ENCODE assay signal across 10 cellular contexts in the genomic region with DNA sequence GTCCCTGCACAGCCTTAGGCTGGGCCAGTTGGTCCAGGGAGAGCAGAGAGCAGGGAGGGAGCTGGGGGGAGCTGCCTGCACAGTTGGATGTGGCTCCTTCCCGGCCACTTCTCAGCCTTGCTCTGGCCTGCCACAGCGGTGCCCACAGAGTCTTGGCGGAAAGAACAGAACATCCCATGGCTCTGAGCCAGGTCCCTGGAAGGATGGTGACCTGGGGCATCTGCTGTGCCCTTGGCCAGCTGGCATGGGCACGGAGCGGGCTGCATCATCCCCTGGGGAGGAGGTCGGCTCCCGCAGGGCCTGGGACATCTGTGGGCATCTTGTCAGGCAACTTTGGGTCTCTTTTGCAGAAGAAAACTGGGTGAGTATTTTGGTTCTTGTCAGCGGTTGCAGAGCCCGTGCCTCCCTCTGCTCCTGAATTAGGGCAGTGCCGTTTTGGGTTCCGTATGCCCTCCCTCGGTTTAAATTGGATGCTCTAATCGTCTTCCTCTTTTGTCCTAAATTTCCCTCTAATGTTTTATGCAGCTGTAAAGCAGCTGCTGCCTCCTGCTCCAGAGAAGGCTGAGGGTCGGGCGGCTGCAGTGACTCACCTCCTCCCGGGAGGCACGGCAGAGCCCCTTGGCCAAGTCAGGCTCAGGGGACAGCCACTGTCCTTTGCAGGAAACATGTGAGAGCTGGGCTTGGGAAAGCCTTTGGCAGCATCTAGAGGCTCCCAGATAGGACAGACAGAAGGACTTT. TPM values are rescaled to one million over a fixed set of nuclear protein-coding genes. Genes with fewer than 3 reads are reported as not detected.
DNase-seq lines count a peak whose midpoint lies in the region; FAIRE-seq and TF ChIP-seq lines count a peak whose summit lies in the region.
"Had no signal": no experiment of that assay in that cellular context is flagged by ENCODE, and none has a peak within 500 bp of the region (broad histone marks: within the 10 kb centered on the region; RNA-seq: fewer than 3 reads in every experiment).

No MANE protein-coding gene starts in this region.

- H3K4me1 ChIP-seq in adrenal gland (replicated peaks in 1 of 2) (peaks cover 20 to 24% of the 10 kb centered on the region in 2 donors), kidney (ENCODE audit: control insufficient read depth in 1 of 2, insufficient read depth in 1 of 2, low read depth in 1 of 2, low read length in 2 of 2) (peaks cover 0 to 19% of the 10 kb centered on the region in 2 donors), OCI-LY7 (ENCODE audit: insufficient read depth, low read length, poor library complexity, severe bottlenecking) (peaks cover 42% of the 10 kb centered on the region)
- H3K4me1 ChIP-seq in effector memory CD4-positive, alpha-beta T cell (ENCODE audit: control insufficient read depth, insufficient read depth, low read length, poor library complexity, severe bottlenecking): peaks cover 37% of the 10 kb centered on the region

- H3K9me2 ChIP-seq in OCI-LY7 (ENCODE audit: insufficient read depth, low read length): no peaks in the 10 kb centered on the region

- no peak overlapping the region for H3K4me2 ChIP-seq in OCI-LY7 (ENCODE audit: low read length)

- no peaks in the 10 kb centered on the region for H3K36me3 ChIP-seq in adrenal gland (replicated peaks in 1 of 2)
- no peaks in the 10 kb centered on the region for H3K36me3 ChIP-seq in kidney (ENCODE audit: control insufficient read depth in 1 of 2, insufficient read depth in 2 of 2, low read length in 2 of 2)
- H3K36me3 ChIP-seq in OCI-LY7 (ENCODE audit: insufficient read depth, low read length): no peaks in the 10 kb centered on the region
- H3K36me3 ChIP-seq in effector memory CD4-positive, alpha-beta T cell (ENCODE audit: control insufficient read depth, insufficient read depth, low read length): no peaks in the 10 kb centered on the region

- POLR2A ChIA-PET in OCI-LY7 (lab: Charles Lee): no interaction called here

- TF ChIP-seq CTCF in AG10803 (conservative IDR thresholded peaks at IDR 0.05; ENCODE audit: low read length) (no peak), HFFc6 (IDR thresholded peaks at IDR 0.05) (no peak), adrenal gland (IDR thresholded peaks at IDR 0.05) (no peak), kidney (IDR thresholded peaks at IDR 0.05; ENCODE audit: borderline replicate concordance, extremely low read depth, insufficient read depth) (no peak), OCI-LY7 (conservative IDR thresholded peaks at IDR 0.05; ENCODE audit: low read length) (no peak)

- H3K9me3 ChIP-seq in adrenal gland (replicated peaks in 1 of 3): no peaks in the 10 kb centered on the region
- no peaks in the 10 kb centered on the region for H3K9me3 ChIP-seq in kidney (ENCODE audit: control insufficient read depth in 1 of 2, low read length in 2 of 2)
- no peaks in the 10 kb centered on the region for H3K9me3 ChIP-seq in OCI-LY7 (ENCODE audit: low read length)
- H3K9me3 ChIP-seq in effector memory CD4-positive, alpha-beta T cell (ENCODE audit: control insufficient read depth, low read length): no peaks in the 10 kb centered on the region

- no peaks in the 10 kb centered on the region for H3K9me3 Mint-ChIP-seq in HFFc6

- no peaks in the 10 kb centered on the region for H4K20me1 ChIP-seq in OCI-LY7 (ENCODE audit: insufficient read depth, low read length)

- H3K9ac ChIP-seq in kidney (ENCODE audit: low read length in 2 of 2): no peak overlapping the region

- no peak for FAIRE-seq in kidney (lab: Jason Lieb, UNC)
- FAIRE-seq: D721Med had no signal

- no TSS peak for BruUV-seq in OCI-LY7 (replicated peaks; lab: Mats Ljungman, UMichigan)

- H3K4me1 Mint-ChIP-seq in HFFc6 (ENCODE audit: low read depth): peaks cover 23% of the 10 kb centered on the region

- H2AFZ ChIP-seq in OCI-LY7 (ENCODE audit: low read length): no peak overlapping the region

- no peaks in the 10 kb centered on the region for H3K36me3 Mint-ChIP-seq in HFFc6 (ENCODE audit: low read depth)

- H3K27me3 ChIP-seq in adrenal gland: no peaks in the 10 kb centered on the region
- H3K27me3 ChIP-seq in effector memory CD4-positive, alpha-beta T cell (replicated peaks; ENCODE audit: control insufficient read depth, insufficient read depth, low read length, poor library complexity, severe bottlenecking): no peaks in the 10 kb centered on the region

- H3K79me2 ChIP-seq in OCI-LY7 (ENCODE audit: insufficient read depth, low read depth, low read length): no peaks in the 10 kb centered on the region

- CTCF ChIA-PET in OCI-LY7 (lab: Charles Lee; ENCODE audit: unreplicated experiment): no interaction called here

- no peak overlapping the region for H3K27ac Mint-ChIP-seq in HFFc6

- intact Hi-C loops in adrenal gland (cut with DNase I) (no loop called here), kidney (cut with DNase I) (no loop called here), OCI-LY7 (cut with micrococcal nuclease; ENCODE audit: unreplicated experiment) (no loop called here)

- WGBS in adrenal gland, 4 donors: 14 to 34% (median 22%) methylated on average over 12 to 17 of the region's 17 CpGs

- peak overlapping the region; percentile 31 for H3K4me3 Mint-ChIP-seq in HFFc6

- DNase-seq in AG10803 (ENCODE audit: low read depth) (peak; percentile 34), HFFc6 (no peak), adrenal gland (peak in 6 of 7 donors; percentile 58 to 76 (median 62)), kidney (peak; percentile 92), OCI-LY7 (ENCODE audit: low spot score) (no peak), RKO (ENCODE audit: low spot score) (no peak)
- no peak for DNase-seq in stimulated activated CD4-positive, alpha-beta T cell treated with anti-CD3 and anti-CD28 coated beads, Interleukin-12 subunit alpha, Interleukin-12 subunit beta, amount 100 ng/mL, for 4 hours
- DNase-seq in effector memory CD4-positive, alpha-beta T cell: no peak
- DNase-seq: NCI-H1092 had no signal

- H3K4me3 ChIP-seq in AG10803 (ENCODE audit: low read length) (no peak overlapping the region), adrenal gland (no peak overlapping the region), kidney (ENCODE audit: low read length in 2 of 2) (no peak overlapping the region), OCI-LY7 (ENCODE audit: low read depth, low read length, poor library complexity, severe bottlenecking) (no peak overlapping the region)
- no peak overlapping the region for H3K4me3 ChIP-seq in effector memory CD4-positive, alpha-beta T cell (ENCODE audit: insufficient read depth, low read depth, low read length, poor library complexity, severe bottlenecking)

- H3K27me3 Mint-ChIP-seq in HFFc6 (ENCODE audit: insufficient read depth): peaks cover 5% of the 10 kb centered on the region

- TF ChIP-seq POLR2A in adrenal gland (IDR thresholded peaks at IDR 0.05): no peak

- peak overlapping the region in 2 of 5 donors; percentile 21 to 63 for H3K27ac ChIP-seq in adrenal gland
- no peak overlapping the region for H3K27ac ChIP-seq in kidney (ENCODE audit: low read depth in 2 of 2, low read length in 2 of 2)
- H3K27ac ChIP-seq in OCI-LY7 (ENCODE audit: low read depth, low read length, poor library complexity, severe bottlenecking): no peak overlapping the region
- no peak overlapping the region for H3K27ac ChIP-seq in effector memory CD4-positive, alpha-beta T cell (ENCODE audit: insufficient read depth, low read length, poor library complexity, severe bottlenecking)

RNA-seq across cellular contexts. Expression of a gene that starts 10.5 kb away (rescaled TPM):
- 10 to 100 TPM; 38.2 to 46.7 (median 40.2) TPM for total RNA-seq in HFFc6 (2021; fragmentation: NEBNext Ultra II Directional; extraction: Animal tissue kit (Norgen Biotek cat#: 25700))
- total RNA-seq in adrenal gland (10 to 100 TPM; 27.2 to 61.0 (median 38.6) TPM), kidney (30.9 TPM), OCI-LY7 (2022) (0.63 and 0.72 TPM in 2 replicates)
- polyA plus RNA-seq in adrenal gland (10 to 100 TPM in 1 of 3 donors, 1 to 10 TPM in 2; 5.7 to 11.3 (median 7.1) TPM), kidney (ENCODE audit: insufficient read depth, low read depth, low replicate concordance) (7.1 TPM)
- 0.21 and 0.38 TPM in 2 replicates for total RNA-seq in OCI-LY7 (2014; rRNA removed; shearing (Covaris generic))

RNA-seq across cellular contexts. Expression of a gene that starts 13.1 kb away (rescaled TPM):
- total RNA-seq in HFFc6 (2021; fragmentation: NEBNext Ultra II Directional; extraction: Animal tissue kit (Norgen Biotek cat#: 25700)): 10 to 100 TPM; 31.6 to 45.4 (median 35.7) TPM
- total RNA-seq in adrenal gland (10 to 100 TPM; 19.7 to 47.2 (median 35.9) TPM), kidney (33.1 TPM), OCI-LY7 (2022) (50.5 and 53.8 TPM in 2 replicates)
- polyA plus RNA-seq in adrenal gland (10 to 100 TPM in 2 of 3 donors, 1 to 10 TPM in 1; 5.2 to 12.4 (median 10.6) TPM), kidney (ENCODE audit: insufficient read depth, low read depth, low replicate concordance) (22.2 TPM)
- total RNA-seq in OCI-LY7 (2014; rRNA removed; shearing (Covaris generic)): 38.4 and 51.0 TPM in 2 replicates

Comparison
In these comparisons a context has a peak if more than half of its experiments do, and no peak if none do; other contexts are left out.
1. DNase-seq: peak in AG10803 (single experiment), adrenal gland (6 of 7) and kidney (single experiment); none in HFFc6 (single experiment), stimulated activated CD4-positive, alpha-beta T cell treated with anti-CD3 and anti-CD28 coated beads, Interleukin-12 subunit alpha, Interleukin-12 subunit beta, amount 100 ng/mL, for 4 hours (single experiment), OCI-LY7 (single experiment), RKO (single experiment) and effector memory CD4-positive, alpha-beta T cell (0 of 3).
2. RNA of a gene that starts 10.5 kb away (total RNA-seq): 38.2 to 46.7 TPM in HFFc6, 27.2 to 61.0 TPM in adrenal gland and 30.9 TPM in kidney (single experiment); 0.21 to 0.72 TPM in OCI-LY7; every median in the first group is over 10 times any median in the second.